Comparison of ENCODE assay signal across 1 cellular context in the genomic region with DNA sequence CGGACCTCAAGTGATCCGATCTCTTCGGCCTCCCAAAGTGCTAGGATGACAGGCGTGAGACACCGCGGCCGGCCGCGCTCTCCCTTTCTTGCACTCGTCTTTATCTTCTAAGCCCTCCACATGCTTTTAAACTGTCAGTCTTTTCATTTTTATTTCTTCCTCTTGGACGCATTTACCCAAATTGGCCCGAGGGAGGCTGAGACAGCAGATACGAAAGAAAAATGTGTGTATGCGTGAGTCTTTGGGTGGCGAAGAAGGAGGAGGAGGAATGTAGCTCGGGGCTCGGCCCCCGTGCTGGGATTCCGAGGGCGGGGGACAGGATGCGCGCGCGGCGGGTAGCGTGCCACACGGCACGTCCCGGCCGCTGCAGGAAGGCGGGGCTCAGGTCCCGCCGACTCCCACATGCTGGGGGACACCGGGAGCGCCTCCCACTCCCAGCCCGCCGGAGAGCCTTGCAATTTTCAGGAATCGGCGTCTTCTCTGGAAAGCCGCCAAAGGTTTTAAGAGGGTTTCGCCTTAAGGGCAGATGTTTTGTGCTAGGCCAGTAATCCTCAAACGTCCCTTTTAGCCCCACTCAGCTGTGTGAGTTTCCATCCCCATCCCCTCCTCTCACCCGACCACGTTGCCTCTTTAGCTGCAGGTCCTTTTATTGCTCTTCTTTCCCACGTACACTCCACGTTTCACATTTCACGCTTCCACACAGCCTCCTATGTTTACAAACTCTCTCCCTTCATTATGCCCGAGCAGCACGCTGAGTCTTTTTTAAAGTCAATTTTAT.
TF ChIP-seq lines count a peak whose summit lies in the region.

No MANE protein-coding gene starts in this region.

TF ChIP-seq in HEK293, 187 proteins besides CTCF, POLR2A, EP300 and RAD21 (continued from another document and continues in another):
- TF ChIP-seq, protein P1, sequence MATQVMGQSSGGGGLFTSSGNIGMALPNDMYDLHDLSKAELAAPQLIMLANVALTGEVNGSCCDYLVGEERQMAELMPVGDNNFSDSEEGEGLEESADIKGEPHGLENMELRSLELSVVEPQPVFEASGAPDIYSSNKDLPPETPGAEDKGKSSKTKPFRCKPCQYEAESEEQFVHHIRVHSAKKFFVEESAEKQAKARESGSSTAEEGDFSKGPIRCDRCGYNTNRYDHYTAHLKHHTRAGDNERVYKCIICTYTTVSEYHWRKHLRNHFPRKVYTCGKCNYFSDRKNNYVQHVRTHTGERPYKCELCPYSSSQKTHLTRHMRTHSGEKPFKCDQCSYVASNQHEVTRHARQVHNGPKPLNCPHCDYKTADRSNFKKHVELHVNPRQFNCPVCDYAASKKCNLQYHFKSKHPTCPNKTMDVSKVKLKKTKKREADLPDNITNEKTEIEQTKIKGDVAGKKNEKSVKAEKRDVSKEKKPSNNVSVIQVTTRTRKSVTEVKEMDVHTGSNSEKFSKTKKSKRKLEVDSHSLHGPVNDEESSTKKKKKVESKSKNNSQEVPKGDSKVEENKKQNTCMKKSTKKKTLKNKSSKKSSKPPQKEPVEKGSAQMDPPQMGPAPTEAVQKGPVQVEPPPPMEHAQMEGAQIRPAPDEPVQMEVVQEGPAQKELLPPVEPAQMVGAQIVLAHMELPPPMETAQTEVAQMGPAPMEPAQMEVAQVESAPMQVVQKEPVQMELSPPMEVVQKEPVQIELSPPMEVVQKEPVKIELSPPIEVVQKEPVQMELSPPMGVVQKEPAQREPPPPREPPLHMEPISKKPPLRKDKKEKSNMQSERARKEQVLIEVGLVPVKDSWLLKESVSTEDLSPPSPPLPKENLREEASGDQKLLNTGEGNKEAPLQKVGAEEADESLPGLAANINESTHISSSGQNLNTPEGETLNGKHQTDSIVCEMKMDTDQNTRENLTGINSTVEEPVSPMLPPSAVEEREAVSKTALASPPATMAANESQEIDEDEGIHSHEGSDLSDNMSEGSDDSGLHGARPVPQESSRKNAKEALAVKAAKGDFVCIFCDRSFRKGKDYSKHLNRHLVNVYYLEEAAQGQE (tag by site-specific recombination; IDR thresholded peaks at IDR 0.05), result peak; percentile 54; the same call in 1 of the 2 replicates
- TF ChIP-seq GFI1B (tag by site-specific recombination; IDR thresholded peaks at IDR 0.05) (no peak), ZNF416 (tag by site-specific recombination; IDR thresholded peaks at IDR 0.05) (peak; percentile 62; the same call in 1 of the 2 replicates), HOXC10 (CRISPR knock-in tag; IDR thresholded peaks at IDR 0.05) (no peak), ZNF660 (tag by site-specific recombination; IDR thresholded peaks at IDR 0.05) (peak; percentile 90), GLIS1 (tag by site-specific recombination; IDR thresholded peaks at IDR 0.05) (peak; percentile 93), ZNF292 (tag by site-specific recombination; IDR thresholded peaks at IDR 0.05; ENCODE audit: borderline replicate concordance, low read depth) (no peak), YY1 (tag by site-specific recombination; IDR thresholded peaks at IDR 0.05) (no peak; the same call in 1 of the 2 replicates), ZIC2 (tag by site-specific recombination; IDR thresholded peaks at IDR 0.05) (peak; percentile 98), ZBTB7A (tag by site-specific recombination; IDR thresholded peaks at IDR 0.05; ENCODE audit: low read depth) (no peak), ZFP3 (tag by site-specific recombination; IDR thresholded peaks at IDR 0.05; ENCODE audit: low read depth) (peak; percentile 54; the same call in 1 of the 2 replicates), REPIN1 (tag by site-specific recombination; IDR thresholded peaks at IDR 0.05; ENCODE audit: low read depth) (no peak), ZNF133 (tag by site-specific recombination; IDR thresholded peaks at IDR 0.05) (no peak), ZNF555 (tag by site-specific recombination; conservative IDR thresholded peaks at IDR 0.05) (no peak), ZNF571 (tag by site-specific recombination; IDR thresholded peaks at IDR 0.05) (no peak), ZNF24 (tag by site-specific recombination; IDR thresholded peaks at IDR 0.05) (peak; percentile 9), ZNF324 (tag by site-specific recombination; IDR thresholded peaks at IDR 0.05) (no peak), ZNF426 (tag by site-specific recombination; IDR thresholded peaks at IDR 0.05) (no peak), ZNF211 (tag by site-specific recombination; IDR thresholded peaks at IDR 0.05; ENCODE audit: low read depth) (no peak), MYNN (tag by site-specific recombination; IDR thresholded peaks at IDR 0.05; ENCODE audit: borderline replicate concordance) (no peak), KLF1 (tag by site-specific recombination; IDR thresholded peaks at IDR 0.05) (peak; percentile 62), ZNF202 (tag by site-specific recombination; IDR thresholded peaks at IDR 0.05; ENCODE audit: borderline replicate concordance) (no peak), ZNF623 (tag by site-specific recombination; IDR thresholded peaks at IDR 0.05) (no peak), ZNF747 (tag by site-specific recombination; IDR thresholded peaks at IDR 0.05) (no peak), WT1 (tag by site-specific recombination; IDR thresholded peaks at IDR 0.05) (peak; percentile 69), KLF8 (tag by site-specific recombination; IDR thresholded peaks at IDR 0.05) (peak; percentile 62), ZNF19 (tag by site-specific recombination; IDR thresholded peaks at IDR 0.05; ENCODE audit: low read depth) (no peak), ZNF677 (tag by site-specific recombination; IDR thresholded peaks at IDR 0.05) (no peak)
- TF ChIP-seq, protein P2, sequence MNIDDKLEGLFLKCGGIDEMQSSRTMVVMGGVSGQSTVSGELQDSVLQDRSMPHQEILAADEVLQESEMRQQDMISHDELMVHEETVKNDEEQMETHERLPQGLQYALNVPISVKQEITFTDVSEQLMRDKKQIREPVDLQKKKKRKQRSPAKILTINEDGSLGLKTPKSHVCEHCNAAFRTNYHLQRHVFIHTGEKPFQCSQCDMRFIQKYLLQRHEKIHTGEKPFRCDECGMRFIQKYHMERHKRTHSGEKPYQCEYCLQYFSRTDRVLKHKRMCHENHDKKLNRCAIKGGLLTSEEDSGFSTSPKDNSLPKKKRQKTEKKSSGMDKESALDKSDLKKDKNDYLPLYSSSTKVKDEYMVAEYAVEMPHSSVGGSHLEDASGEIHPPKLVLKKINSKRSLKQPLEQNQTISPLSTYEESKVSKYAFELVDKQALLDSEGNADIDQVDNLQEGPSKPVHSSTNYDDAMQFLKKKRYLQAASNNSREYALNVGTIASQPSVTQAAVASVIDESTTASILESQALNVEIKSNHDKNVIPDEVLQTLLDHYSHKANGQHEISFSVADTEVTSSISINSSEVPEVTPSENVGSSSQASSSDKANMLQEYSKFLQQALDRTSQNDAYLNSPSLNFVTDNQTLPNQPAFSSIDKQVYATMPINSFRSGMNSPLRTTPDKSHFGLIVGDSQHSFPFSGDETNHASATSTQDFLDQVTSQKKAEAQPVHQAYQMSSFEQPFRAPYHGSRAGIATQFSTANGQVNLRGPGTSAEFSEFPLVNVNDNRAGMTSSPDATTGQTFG (tag by site-specific recombination; IDR thresholded peaks at IDR 0.05; ENCODE audit: borderline replicate concordance), result no peak
- TF ChIP-seq, protein P3, sequence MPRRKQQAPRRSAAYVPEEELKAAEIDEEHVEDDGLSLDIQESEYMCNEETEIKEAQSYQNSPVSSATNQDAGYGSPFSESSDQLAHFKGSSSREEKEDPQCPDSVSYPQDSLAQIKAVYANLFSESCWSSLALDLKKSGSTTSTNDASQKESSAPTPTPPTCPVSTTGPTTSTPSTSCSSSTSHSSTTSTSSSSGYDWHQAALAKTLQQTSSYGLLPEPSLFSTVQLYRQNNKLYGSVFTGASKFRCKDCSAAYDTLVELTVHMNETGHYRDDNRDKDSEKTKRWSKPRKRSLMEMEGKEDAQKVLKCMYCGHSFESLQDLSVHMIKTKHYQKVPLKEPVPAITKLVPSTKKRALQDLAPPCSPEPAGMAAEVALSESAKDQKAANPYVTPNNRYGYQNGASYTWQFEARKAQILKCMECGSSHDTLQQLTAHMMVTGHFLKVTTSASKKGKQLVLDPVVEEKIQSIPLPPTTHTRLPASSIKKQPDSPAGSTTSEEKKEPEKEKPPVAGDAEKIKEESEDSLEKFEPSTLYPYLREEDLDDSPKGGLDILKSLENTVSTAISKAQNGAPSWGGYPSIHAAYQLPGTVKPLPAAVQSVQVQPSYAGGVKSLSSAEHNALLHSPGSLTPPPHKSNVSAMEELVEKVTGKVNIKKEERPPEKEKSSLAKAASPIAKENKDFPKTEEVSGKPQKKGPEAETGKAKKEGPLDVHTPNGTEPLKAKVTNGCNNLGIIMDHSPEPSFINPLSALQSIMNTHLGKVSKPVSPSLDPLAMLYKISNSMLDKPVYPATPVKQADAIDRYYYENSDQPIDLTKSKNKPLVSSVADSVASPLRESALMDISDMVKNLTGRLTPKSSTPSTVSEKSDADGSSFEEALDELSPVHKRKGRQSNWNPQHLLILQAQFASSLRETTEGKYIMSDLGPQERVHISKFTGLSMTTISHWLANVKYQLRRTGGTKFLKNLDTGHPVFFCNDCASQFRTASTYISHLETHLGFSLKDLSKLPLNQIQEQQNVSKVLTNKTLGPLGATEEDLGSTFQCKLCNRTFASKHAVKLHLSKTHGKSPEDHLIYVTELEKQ (tag by site-specific recombination; IDR thresholded peaks at IDR 0.05; ENCODE audit: borderline replicate concordance), result peak; percentile 8; the same call in 1 of the 2 replicates
- TF ChIP-seq, protein P4, sequence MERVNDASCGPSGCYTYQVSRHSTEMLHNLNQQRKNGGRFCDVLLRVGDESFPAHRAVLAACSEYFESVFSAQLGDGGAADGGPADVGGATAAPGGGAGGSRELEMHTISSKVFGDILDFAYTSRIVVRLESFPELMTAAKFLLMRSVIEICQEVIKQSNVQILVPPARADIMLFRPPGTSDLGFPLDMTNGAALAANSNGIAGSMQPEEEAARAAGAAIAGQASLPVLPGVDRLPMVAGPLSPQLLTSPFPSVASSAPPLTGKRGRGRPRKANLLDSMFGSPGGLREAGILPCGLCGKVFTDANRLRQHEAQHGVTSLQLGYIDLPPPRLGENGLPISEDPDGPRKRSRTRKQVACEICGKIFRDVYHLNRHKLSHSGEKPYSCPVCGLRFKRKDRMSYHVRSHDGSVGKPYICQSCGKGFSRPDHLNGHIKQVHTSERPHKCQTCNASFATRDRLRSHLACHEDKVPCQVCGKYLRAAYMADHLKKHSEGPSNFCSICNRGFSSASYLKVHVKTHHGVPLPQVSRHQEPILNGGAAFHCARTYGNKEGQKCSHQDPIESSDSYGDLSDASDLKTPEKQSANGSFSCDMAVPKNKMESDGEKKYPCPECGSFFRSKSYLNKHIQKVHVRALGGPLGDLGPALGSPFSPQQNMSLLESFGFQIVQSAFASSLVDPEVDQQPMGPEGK (tag by site-specific recombination; IDR thresholded peaks at IDR 0.05), result peak; percentile 98
- TF ChIP-seq, protein P5, sequence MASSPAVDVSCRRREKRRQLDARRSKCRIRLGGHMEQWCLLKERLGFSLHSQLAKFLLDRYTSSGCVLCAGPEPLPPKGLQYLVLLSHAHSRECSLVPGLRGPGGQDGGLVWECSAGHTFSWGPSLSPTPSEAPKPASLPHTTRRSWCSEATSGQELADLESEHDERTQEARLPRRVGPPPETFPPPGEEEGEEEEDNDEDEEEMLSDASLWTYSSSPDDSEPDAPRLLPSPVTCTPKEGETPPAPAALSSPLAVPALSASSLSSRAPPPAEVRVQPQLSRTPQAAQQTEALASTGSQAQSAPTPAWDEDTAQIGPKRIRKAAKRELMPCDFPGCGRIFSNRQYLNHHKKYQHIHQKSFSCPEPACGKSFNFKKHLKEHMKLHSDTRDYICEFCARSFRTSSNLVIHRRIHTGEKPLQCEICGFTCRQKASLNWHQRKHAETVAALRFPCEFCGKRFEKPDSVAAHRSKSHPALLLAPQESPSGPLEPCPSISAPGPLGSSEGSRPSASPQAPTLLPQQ (tag by site-specific recombination; IDR thresholded peaks at IDR 0.05), result peak; percentile 94
- TF ChIP-seq, protein P6, sequence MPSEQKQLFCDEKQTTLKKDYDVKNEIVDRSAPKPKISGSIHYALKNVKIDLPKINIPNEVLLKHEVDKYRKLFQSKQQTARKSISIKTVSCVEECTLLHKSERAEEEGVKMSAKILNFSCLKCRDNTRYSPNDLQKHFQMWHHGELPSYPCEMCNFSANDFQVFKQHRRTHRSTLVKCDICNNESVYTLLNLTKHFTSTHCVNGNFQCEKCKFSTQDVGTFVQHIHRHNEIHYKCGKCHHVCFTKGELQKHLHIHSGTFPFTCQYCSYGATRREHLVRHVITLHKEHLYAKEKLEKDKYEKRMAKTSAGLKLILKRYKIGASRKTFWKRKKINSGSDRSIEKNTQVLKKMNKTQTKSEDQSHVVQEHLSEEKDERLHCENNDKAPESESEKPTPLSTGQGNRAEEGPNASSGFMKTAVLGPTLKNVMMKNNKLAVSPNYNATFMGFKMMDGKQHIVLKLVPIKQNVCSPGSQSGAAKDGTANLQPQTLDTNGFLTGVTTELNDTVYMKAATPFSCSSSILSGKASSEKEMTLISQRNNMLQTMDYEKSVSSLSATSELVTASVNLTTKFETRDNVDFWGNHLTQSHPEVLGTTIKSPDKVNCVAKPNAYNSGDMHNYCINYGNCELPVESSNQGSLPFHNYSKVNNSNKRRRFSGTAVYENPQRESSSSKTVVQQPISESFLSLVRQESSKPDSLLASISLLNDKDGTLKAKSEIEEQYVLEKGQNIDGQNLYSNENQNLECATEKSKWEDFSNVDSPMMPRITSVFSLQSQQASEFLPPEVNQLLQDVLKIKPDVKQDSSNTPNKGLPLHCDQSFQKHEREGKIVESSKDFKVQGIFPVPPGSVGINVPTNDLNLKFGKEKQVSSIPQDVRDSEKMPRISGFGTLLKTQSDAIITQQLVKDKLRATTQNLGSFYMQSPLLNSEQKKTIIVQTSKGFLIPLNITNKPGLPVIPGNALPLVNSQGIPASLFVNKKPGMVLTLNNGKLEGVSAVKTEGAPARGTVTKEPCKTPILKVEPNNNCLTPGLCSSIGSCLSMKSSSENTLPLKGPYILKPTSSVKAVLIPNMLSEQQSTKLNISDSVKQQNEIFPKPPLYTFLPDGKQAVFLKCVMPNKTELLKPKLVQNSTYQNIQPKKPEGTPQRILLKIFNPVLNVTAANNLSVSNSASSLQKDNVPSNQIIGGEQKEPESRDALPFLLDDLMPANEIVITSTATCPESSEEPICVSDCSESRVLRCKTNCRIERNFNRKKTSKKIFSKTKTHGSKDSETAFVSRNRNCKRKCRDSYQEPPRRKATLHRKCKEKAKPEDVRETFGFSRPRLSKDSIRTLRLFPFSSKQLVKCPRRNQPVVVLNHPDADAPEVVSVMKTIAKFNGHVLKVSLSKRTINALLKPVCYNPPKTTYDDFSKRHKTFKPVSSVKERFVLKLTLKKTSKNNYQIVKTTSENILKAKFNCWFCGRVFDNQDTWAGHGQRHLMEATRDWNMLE (tag by site-specific recombination; conservative IDR thresholded peaks at IDR 0.05; ENCODE audit: low read depth), result peak; percentile 41; the same call in 1 of the 2 replicates
- TF ChIP-seq, protein P7, sequence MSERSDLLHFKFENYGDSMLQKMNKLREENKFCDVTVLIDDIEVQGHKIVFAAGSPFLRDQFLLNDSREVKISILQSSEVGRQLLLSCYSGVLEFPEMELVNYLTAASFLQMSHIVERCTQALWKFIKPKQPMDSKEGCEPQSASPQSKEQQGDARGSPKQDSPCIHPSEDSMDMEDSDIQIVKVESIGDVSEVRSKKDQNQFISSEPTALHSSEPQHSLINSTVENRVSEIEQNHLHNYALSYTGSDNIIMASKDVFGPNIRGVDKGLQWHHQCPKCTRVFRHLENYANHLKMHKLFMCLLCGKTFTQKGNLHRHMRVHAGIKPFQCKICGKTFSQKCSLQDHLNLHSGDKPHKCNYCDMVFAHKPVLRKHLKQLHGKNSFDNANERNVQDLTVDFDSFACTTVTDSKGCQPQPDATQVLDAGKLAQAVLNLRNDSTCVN (tag by site-specific recombination; optimal IDR thresholded peaks at IDR 0.05), result peak; percentile 89
